Comparison of ENCODE assay signal across 8 cellular contexts in genomic region chr22:19874307-19875060, GRCh38. TPM values are rescaled to one million over a fixed set of nuclear protein-coding genes. Genes with fewer than 3 reads are reported as not detected.
A peak's percentile ranks its signal among the peaks of the same experiment; 100 is the strongest.
DNase-seq lines count a peak whose midpoint lies in the region; ATAC-seq and TF ChIP-seq lines count a peak whose summit lies in the region.

No MANE protein-coding gene starts in this region.

- no peaks in the 10 kb centered on the region for H3F3A ChIP-seq in MM.1S (ENCODE audit: insufficient read depth, low read length)

- H3K27me3 Mint-ChIP-seq in central memory CD8-positive, alpha-beta T cell, result no peaks in the 10 kb centered on the region
- H3K27me3 Mint-ChIP-seq in neural crest cell (ENCODE audit: low read depth), result no peaks in the 10 kb centered on the region

- H3K9me3 ChIP-seq in MM.1S (replicated peaks; ENCODE audit: insufficient read depth, low read length), result no peaks in the 10 kb centered on the region

- H3K27ac ChIP-seq in MM.1S (ENCODE audit: low read length), result no peak overlapping the region

- no peak overlapping the region for H3K4me2 ChIP-seq in MM.1S (ENCODE audit: low read depth, low read length)

- H2AFZ ChIP-seq in MM.1S (ENCODE audit: low read length), result no peak overlapping the region

- no peaks in the 10 kb centered on the region for H3K36me3 ChIP-seq in MM.1S (replicated peaks; ENCODE audit: insufficient read depth, low read length)

- no peak overlapping the region for H3K9ac ChIP-seq in MM.1S (ENCODE audit: low read length)

- H3K4me3 ChIP-seq in MM.1S (ENCODE audit: low read length), result no peak overlapping the region

- TF ChIP-seq CTCF in neural crest cell (conservative IDR thresholded peaks at IDR 0.05), result no peak
- TF ChIP-seq CTCF in MM.1S (IDR thresholded peaks at IDR 0.05; ENCODE audit: low read length), result no peak

- H3K9me3 Mint-ChIP-seq in central memory CD8-positive, alpha-beta T cell, result no peaks in the 10 kb centered on the region
- no peaks in the 10 kb centered on the region for H3K9me3 Mint-ChIP-seq in neural crest cell

- DNase-seq in Daoy (ENCODE audit: low read depth) (peak; percentile 56), NCI-H345 treated with DMSO at 0.1 percent for 48 hours (lab: John Stamatoyannopoulos, UW; ENCODE audit: unreplicated experiment) (peak; percentile 13), neural crest cell (ENCODE audit: low read depth, low spot score) (no peak), kidney tubule cell (ENCODE audit: low spot score) (no peak), HPDE6-E6E7 (ENCODE audit: extremely low spot score) (no peak), MM.1S (no peak)
- no peak for DNase-seq in central memory CD8-positive, alpha-beta T cell (ENCODE audit: low spot score in 2 of 2)

- H3K4me1 ChIP-seq in MM.1S (ENCODE audit: low read length), result no peaks in the 10 kb centered on the region

- no peaks in the 10 kb centered on the region for H3K9me2 ChIP-seq in MM.1S (replicated peaks; ENCODE audit: insufficient read depth, low read length)

- H3K4me3 Mint-ChIP-seq in central memory CD8-positive, alpha-beta T cell, result no peak overlapping the region
- no peak overlapping the region for H3K4me3 Mint-ChIP-seq in neural crest cell

- no peaks in the 10 kb centered on the region for H3K4me1 Mint-ChIP-seq in central memory CD8-positive, alpha-beta T cell
- H3K4me1 Mint-ChIP-seq in neural crest cell, result peaks cover 6% of the 10 kb centered on the region

- H3K27ac Mint-ChIP-seq in central memory CD8-positive, alpha-beta T cell (ENCODE audit: low read depth), result no peak overlapping the region
- H3K27ac Mint-ChIP-seq in neural crest cell (ENCODE audit: unreplicated experiment), result peak overlapping the region; percentile 43

- peaks cover 3% of the 10 kb centered on the region for H3K36me3 Mint-ChIP-seq in central memory CD8-positive, alpha-beta T cell (ENCODE audit: insufficient read depth)
- H3K36me3 Mint-ChIP-seq in neural crest cell (ENCODE audit: low read depth), result no peaks in the 10 kb centered on the region

- ATAC-seq in central memory CD8-positive, alpha-beta T cell (replicated peaks; ENCODE audit: extremely low read depth, poor library complexity, severe bottlenecking), result peak; percentile 46
- ATAC-seq in HG02623 (IDR thresholded peaks at IDR 0.05; ENCODE audit: unreplicated experiment), result no peak

- H3K79me2 ChIP-seq in MM.1S (ENCODE audit: low read length), result no peaks in the 10 kb centered on the region

- no peaks in the 10 kb centered on the region for H4K20me1 ChIP-seq in MM.1S (ENCODE audit: insufficient read depth, low read length)

- no peaks in the 10 kb centered on the region for H3K27me3 ChIP-seq in MM.1S (replicated peaks; ENCODE audit: insufficient read depth, low read length)

RNA-seq across cellular contexts. Expression of gene GNB1L, which starts 19.8 kb away (rescaled TPM):
- 16.1 and 17.0 TPM in 2 replicates for total RNA-seq in Daoy (2014; rRNA removed; shearing (Covaris generic))
- total RNA-seq in neural crest cell, result 12.1 and 13.8 TPM in 2 replicates

RNA-seq across cellular contexts. Expression of gene RTL10, which starts 19.8 kb away (rescaled TPM):
- total RNA-seq in Daoy (2014; rRNA removed; shearing (Covaris generic)), result 8.2 and 11.2 TPM in 2 replicates
- 26.7 and 28.1 TPM in 2 replicates for total RNA-seq in neural crest cell

Comparison
In these comparisons a context has a peak if more than half of its experiments do, and no peak if none do; other contexts are left out.
1. DNase-seq: peak in Daoy (single experiment) and NCI-H345 treated with DMSO at 0.1 percent for 48 hours (single experiment); none in central memory CD8-positive, alpha-beta T cell (0 of 2), neural crest cell (single experiment), kidney tubule cell (single experiment), HPDE6-E6E7 (single experiment) and MM.1S (single experiment).